Comparison of ENCODE assay signal across 28 cellular contexts in genomic region chr9:78436873-78437272, GRCh38.
"Had no signal": no experiment of that assay in that cellular context is flagged by ENCODE, and none has a peak within 500 bp of the region (broad histone marks: within the 10 kb centered on the region; RNA-seq: fewer than 3 reads in every experiment).

No MANE protein-coding gene starts in this region.

- H3K36me3 ChIP-seq: MG63, SJCRH30 had no signal

- ATAC-seq: activated CD8-positive, alpha-beta T cell treated with anti-CD3 and anti-CD28 coated beads for 36 hours; activated T-cell treated with anti-CD3 and anti-CD28 coated beads, Interleukin-2, amount 50 U/mL, for 72 hours; activated T-helper 17 cell treated with anti-CD3 and anti-CD28 coated beads, Interleukin-2, amount 50 U/mL, for 72 hours; body of pancreas; Panc1 had no signal

- H3K9me3 ChIP-seq: body of pancreas, MG63, SJCRH30 had no signal

- H3K4me1 ChIP-seq: body of pancreas had no signal

- DNase-seq: activated CD4-positive, alpha-beta T cell treated with anti-CD3 and anti-CD28 coated beads, Interleukin-2, amount 10 ng/mL, durations not matched to agents 24 days and 14 days; activated CD4-positive, alpha-beta T cell treated with anti-CD3 and anti-CD28 coated beads, Interleukin-2, amount 50 U/mL, for 4 hours; activated CD8-positive, alpha-beta T cell treated with anti-CD3 and anti-CD28 coated beads for 36 hours; activated effector memory CD4-positive, alpha-beta T cell treated with anti-CD3 and anti-CD28 coated beads, Interleukin-2, amount 50 U/mL, for 16 hours; activated naive CD4-positive, alpha-beta T cell treated with Interleukin-2 at 50 U/mL for 16 hours; activated naive CD8-positive, alpha-beta T cell treated with anti-CD3 and anti-CD28 coated beads, Interleukin-2, amount 10 ng/mL, durations not matched to agents 7 days and 5 days; activated T-cell treated with anti-CD3 and anti-CD28 coated beads, Interleukin-2, amount 50 U/mL, for 1 hour; activated T-cell treated with anti-CD3 and anti-CD28 coated beads, Interleukin-2, amount 50 U/mL, for 72 hours; body of pancreas; central memory CD4-positive, alpha-beta T cell; Kasumi-1; KG1; MG63; NCI-H1105; NCI-H1417 treated with DMSO at 0.1 percent for 48 hours; NCI-H187 treated with DMSO at 0.1 percent for 48 hours; NCI-H2081; NCI-H226; NCI-H446 treated with DMSO at 0.1 percent for 48 hours; NCI-H524; NCI-H69; SHP77; SJCRH30 had no signal

- H3K4me3 ChIP-seq: body of pancreas, MG63, SJCRH30 had no signal

- H3K27me3 ChIP-seq: body of pancreas, MG63, SJCRH30 had no signal

- H3K27ac ChIP-seq: body of pancreas, SJCRH30 had no signal

- FAIRE-seq: astrocyte, bronchial epithelial cell, TTC549 had no signal
